ENCODE assay signal across 1 cellular context in the genomic region with DNA sequence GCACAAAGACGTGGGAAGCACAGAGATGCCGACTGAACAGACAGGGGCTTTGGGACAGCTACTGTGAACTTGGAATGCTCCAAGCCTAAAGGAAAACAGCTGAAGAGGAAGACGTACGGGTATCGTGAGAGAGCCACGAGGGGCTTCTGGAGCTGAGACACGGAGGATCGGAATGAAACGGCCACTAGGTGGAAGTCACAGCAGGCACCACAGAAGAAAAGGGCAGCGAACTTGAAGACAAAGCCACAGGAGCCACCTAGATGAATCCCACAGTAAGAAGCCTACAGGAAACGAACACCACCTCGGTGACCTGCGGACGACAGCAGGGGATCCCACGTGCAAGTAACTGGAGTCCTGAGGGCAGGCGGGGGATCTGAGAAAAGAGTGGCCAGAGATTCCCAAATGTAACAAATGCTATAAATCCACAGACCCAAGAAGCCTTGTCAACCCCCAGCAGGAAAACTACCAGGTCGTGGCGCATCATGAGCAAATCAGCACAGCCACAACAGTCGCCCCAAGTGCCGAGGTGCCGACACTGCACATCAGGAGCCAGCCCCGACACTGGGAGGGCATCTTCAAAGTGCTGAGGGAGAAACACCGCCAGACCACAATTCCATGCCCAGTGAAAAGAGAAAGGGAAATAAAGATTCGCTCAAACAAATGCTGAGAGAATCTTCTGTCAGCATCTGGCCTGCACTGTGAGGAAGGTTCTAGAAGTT.
TF ChIP-seq lines count a peak whose summit lies in the region.

No MANE protein-coding gene starts in this region.

TF ChIP-seq in K562, 482 proteins besides CTCF, POLR2A, EP300 and RAD21 (continued from another document):
- TF ChIP-seq, protein P1, sequence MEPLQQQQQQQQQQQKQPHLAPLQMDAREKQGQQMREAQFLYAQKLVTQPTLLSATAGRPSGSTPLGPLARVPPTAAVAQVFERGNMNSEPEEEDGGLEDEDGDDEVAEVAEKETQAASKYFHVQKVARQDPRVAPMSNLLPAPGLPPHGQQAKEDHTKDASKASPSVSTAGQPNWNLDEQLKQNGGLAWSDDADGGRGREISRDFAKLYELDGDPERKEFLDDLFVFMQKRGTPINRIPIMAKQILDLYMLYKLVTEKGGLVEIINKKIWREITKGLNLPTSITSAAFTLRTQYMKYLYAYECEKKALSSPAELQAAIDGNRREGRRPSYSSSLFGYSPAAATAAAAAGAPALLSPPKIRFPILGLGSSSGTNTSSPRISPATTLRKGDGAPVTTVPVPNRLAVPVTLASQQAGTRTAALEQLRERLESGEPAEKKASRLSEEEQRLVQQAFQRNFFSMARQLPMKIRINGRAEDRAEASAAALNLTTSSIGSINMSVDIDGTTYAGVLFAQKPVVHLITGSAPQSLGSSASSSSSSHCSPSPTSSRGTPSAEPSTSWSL (CRISPR knock-in tag; IDR thresholded peaks at IDR 0.05; ENCODE audit: borderline replicate concordance) = no peak
- peak; percentile 38; the same call in 1 of the 2 replicates for TF ChIP-seq C11orf30 (IDR thresholded peaks at IDR 0.05; ENCODE audit: low read depth)
